In genomic region chr3:34832865-34833508, GRCh38 we compare ENCODE assay signal across 29 cellular contexts.
"Had no signal": no experiment of that assay in that cellular context is flagged by ENCODE, and none has a peak within 500 bp of the region (broad histone marks: within the 10 kb centered on the region; RNA-seq: fewer than 3 reads in every experiment).

No MANE protein-coding gene starts in this region.

- H3K27me3 ChIP-seq: neutrophil, pancreas, spleen, suprapubic skin, testis, tibial artery, transverse colon, upper lobe of right lung, uterus had no signal

- H3K4me1 ChIP-seq: pancreas, prostate gland, spleen, suprapubic skin, testis, tibial artery, transverse colon, upper lobe of right lung, uterus had no signal

- DNase-seq: naive thymus-derived CD4-positive, alpha-beta T cell; natural killer cell; nucleus accumbens; pancreas; right cardiac atrium; spleen; stimulated activated CD4-positive, alpha-beta T cell treated with anti-CD3 and anti-CD28 coated beads, Interleukin-12 subunit alpha, Interleukin-12 subunit beta, amount 100 ng/mL, for 4 hours; stimulated activated CD4-positive, alpha-beta T cell treated with anti-CD3 and anti-CD28 coated beads, Interleukin-1b, Interleukin-23, amount 100 ng/mL, for 48 hours; stimulated activated CD4-positive, alpha-beta T cell treated with anti-CD3 and anti-CD28 coated beads, Interleukin-4, amount 100 ng/mL, for 1 hour; stimulated activated CD4-positive, alpha-beta T cell treated with anti-CD3 and anti-CD28 coated beads, Interleukin-4, amount 100 ng/mL, for 4 hours; stimulated activated CD8-positive, alpha-beta memory T cell treated with anti-CD3 and anti-CD28 coated beads, Interleukin-4, amount 100 ng/mL, for 48 hours; stimulated activated naive CD4-positive, alpha-beta T cell; stimulated activated naive CD8-positive, alpha-beta T cell treated with anti-CD3 and anti-CD28 coated beads, Interleukin-15, amount 100 ng/mL, for 72 hours; stimulated activated naive CD8-positive, alpha-beta T cell treated with anti-CD3 and anti-CD28 coated beads, Interleukin-15, Interleukin-2, amounts not matched to agents 100 U/mL and 50 U/mL, for 24 hours; substantia nigra; testis; tibial artery; transverse colon; upper lobe of right lung; uterus had no signal

- H3K27ac ChIP-seq: neutrophil, pancreas, prostate gland, skin epidermis, spleen, suprapubic skin, testis, tibial artery, transverse colon, upper lobe of right lung, uterus had no signal

- H3K4me2 ChIP-seq: smooth muscle cell had no signal

- H3K27me3 Mint-ChIP-seq: stimulated activated memory B cell treated with anti-CD40 and anti-IgM and Interleukin-4, amounts not matched to agents 10 μg/mL and 1 μg/mL and 100 μg/mL, for 72 hours; stimulated activated naive CD8-positive, alpha-beta T cell treated with anti-CD3 and anti-CD28 coated beads, Interleukin-15, amount 100 ng/mL, for 72 hours had no signal

- FAIRE-seq: pancreas had no signal

- H3K9me3 ChIP-seq: neutrophil, pancreas, prostate gland, suprapubic skin, testis, tibial artery, transverse colon, upper lobe of right lung, uterus had no signal

- H3K36me3 ChIP-seq: neutrophil, pancreas, prostate gland, spleen, suprapubic skin, tibial artery, transverse colon, upper lobe of right lung, uterus had no signal

- H3K4me1 Mint-ChIP-seq: naive thymus-derived CD4-positive, alpha-beta T cell; natural killer cell; nephron; stimulated activated memory B cell treated with anti-CD40 and anti-IgM and Interleukin-4, amounts not matched to agents 10 μg/mL and 1 μg/mL and 100 μg/mL, for 72 hours; stimulated activated naive CD8-positive, alpha-beta T cell treated with anti-CD3 and anti-CD28 coated beads, Interleukin-15, amount 100 ng/mL, for 72 hours had no signal

- H3K9me3 Mint-ChIP-seq: nephron; stimulated activated naive CD8-positive, alpha-beta T cell treated with anti-CD3 and anti-CD28 coated beads, Interleukin-15, amount 100 ng/mL, for 72 hours; type B pancreatic cell had no signal

- H3K27ac Mint-ChIP-seq: naive thymus-derived CD4-positive, alpha-beta T cell; natural killer cell; nephron; stimulated activated memory B cell treated with anti-CD40 and anti-IgM and Interleukin-4, amounts not matched to agents 10 μg/mL and 1 μg/mL and 100 μg/mL, for 72 hours; type B pancreatic cell had no signal

- ATAC-seq: naive thymus-derived CD4-positive, alpha-beta T cell; natural killer cell; pancreas; right cardiac atrium; sciatic nerve; stimulated activated memory B cell treated with anti-CD40 and anti-IgM and Interleukin-4, amounts not matched to agents 10 μg/mL and 1 μg/mL and 100 μg/mL, for 72 hours; stimulated activated naive CD8-positive, alpha-beta T cell treated with anti-CD3 and anti-CD28 coated beads, Interleukin-15, amount 100 ng/mL, for 72 hours; stimulated activated naive CD8-positive, alpha-beta T cell treated with anti-CD3 and anti-CD28 coated beads, Interleukin-15, Interleukin-2, amounts not matched to agents 100 U/mL and 50 U/mL, for 24 hours; upper lobe of right lung had no signal

- H3K4me3 ChIP-seq: pancreas, prostate gland, skin epidermis, smooth muscle cell, spleen, suprapubic skin, testis, tibial artery, transverse colon, upper lobe of right lung, uterus had no signal

- H3K4me3 Mint-ChIP-seq: naive thymus-derived CD4-positive, alpha-beta T cell; natural killer cell; nephron; stimulated activated memory B cell treated with anti-CD40 and anti-IgM and Interleukin-4, amounts not matched to agents 10 μg/mL and 1 μg/mL and 100 μg/mL, for 72 hours; stimulated activated naive CD8-positive, alpha-beta T cell treated with anti-CD3 and anti-CD28 coated beads, Interleukin-15, amount 100 ng/mL, for 72 hours; type B pancreatic cell had no signal

- H3K36me3 Mint-ChIP-seq: natural killer cell; stimulated activated memory B cell treated with anti-CD40 and anti-IgM and Interleukin-4, amounts not matched to agents 10 μg/mL and 1 μg/mL and 100 μg/mL, for 72 hours; type B pancreatic cell had no signal
